ENCODE assay signal across 7 cellular contexts in the genomic region with DNA sequence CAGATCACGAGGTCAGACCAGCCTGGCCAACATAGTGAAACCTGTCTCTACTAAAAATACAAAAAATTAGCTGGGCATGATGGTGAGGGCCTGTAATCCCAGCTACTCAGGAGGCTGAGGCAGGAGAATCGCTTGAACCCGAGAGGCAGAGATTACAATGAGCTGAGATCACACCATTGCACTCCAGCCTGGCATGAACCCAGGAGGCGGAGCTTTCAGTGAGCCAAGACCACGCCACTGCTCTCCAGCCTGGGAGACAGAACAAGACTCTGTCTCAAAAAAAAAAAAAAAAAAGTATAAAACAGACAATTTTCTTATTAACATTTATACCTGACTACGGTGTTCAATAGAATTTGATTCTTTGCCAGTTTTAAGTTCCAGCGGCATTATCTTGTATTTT. TPM values are rescaled to one million over a fixed set of nuclear protein-coding genes. Genes with fewer than 3 reads are reported as not detected.
DNase-seq lines count a peak whose midpoint lies in the region; ATAC-seq and TF ChIP-seq lines count a peak whose summit lies in the region.
"Not testable (repeated sequence)": the region's sequence is repeated elsewhere in the genome, so short reads cannot be mapped to it uniquely, and the experiment has no call there.

No MANE protein-coding gene starts in this region.

- CTCF ChIA-PET in Calu3 (lab: Charles Lee) = interaction anchor here (0.8 kb wide), 1 partner anchor 12 kb away, joined by 4 read pairs; no protein-coding TSS in a partner anchor

- H3K27ac ChIP-seq in body of pancreas; left ventricle myocardium inferior (replicated peaks): not testable (repeated sequence)

- not testable (repeated sequence) for H3K27me3 ChIP-seq in body of pancreas; left ventricle myocardium inferior (ENCODE audit: low read depth)

- peaks cover 47% of the 10 kb centered on the region for H3K36me3 Mint-ChIP-seq in Calu3 (ENCODE audit: insufficient read depth, unreplicated experiment)

- 82 to 86% methylated on average over 7 of the region's 7 CpGs for WGBS in body of pancreas, 2 donors

- not testable (repeated sequence) for H3K4me1 Mint-ChIP-seq in Calu3 (ENCODE audit: low read depth, unreplicated experiment)

- DNase-seq in Calu3 (peak; percentile 31), HK-2 (ENCODE audit: unreplicated experiment) (peak; percentile 58), NCI-H82 (lab: John Stamatoyannopoulos, UW) (peak; percentile 18), body of pancreas (peak in 3 of 4 donors; percentile 3 to 76 (median 25)), fibroblast of mammary gland (ENCODE audit: low read depth) (peak; percentile 64), left ventricle myocardium inferior (peak; percentile 31), mucosa of gallbladder (ENCODE audit: low spot score) (peak; percentile 62)

- H3K9me3 Mint-ChIP-seq in Calu3 (ENCODE audit: low read depth, unreplicated experiment) = not testable (repeated sequence)

- not testable (repeated sequence) for TF ChIP-seq POLR2A in body of pancreas (IDR thresholded peaks at IDR 0.05)

- not testable (repeated sequence) for H3K27ac Mint-ChIP-seq in Calu3 (ENCODE audit: unreplicated experiment)

- not testable (repeated sequence) for H3K9me3 ChIP-seq in body of pancreas; left ventricle myocardium inferior (replicated peaks)

- not testable (repeated sequence) for H3K4me3 Mint-ChIP-seq in Calu3 (ENCODE audit: low read depth, unreplicated experiment)

- intact Hi-C loops in Calu3 (cut with micrococcal nuclease; ENCODE audit: unreplicated experiment); body of pancreas (cut with DNase I); left ventricle myocardium inferior (cut with micrococcal nuclease): not testable (repeated sequence)

- not testable (repeated sequence) for H3K4me1 ChIP-seq in body of pancreas, left ventricle myocardium inferior

- H3K4me3 ChIP-seq in body of pancreas; fibroblast of mammary gland (ENCODE audit: control insufficient read depth, low read depth, low read length); left ventricle myocardium inferior: not testable (repeated sequence)

- BruUV-seq in Calu3 (replicated peaks; lab: Mats Ljungman, UMichigan) = not testable (repeated sequence)

- TF ChIP-seq CTCF in Calu3 (IDR thresholded peaks at IDR 0.05; ENCODE audit: unreplicated experiment); body of pancreas (IDR thresholded peaks at IDR 0.05); fibroblast of mammary gland (conservative IDR thresholded peaks at IDR 0.05; ENCODE audit: control insufficient read depth, insufficient read depth, low read depth, low read length); left ventricle myocardium inferior (IDR thresholded peaks at IDR 0.05; ENCODE audit: borderline replicate concordance): not testable (repeated sequence)

- not testable (repeated sequence) for H3K27me3 Mint-ChIP-seq in Calu3 (ENCODE audit: unreplicated experiment)

- ATAC-seq in body of pancreas = not testable (repeated sequence)

- H3K36me3 ChIP-seq in body of pancreas (replicated peaks in 1 of 2; ENCODE audit: insufficient read depth in 1 of 2, low read depth in 2 of 2); left ventricle myocardium inferior: not testable (repeated sequence)

RNA-seq across cellular contexts. Expression of a gene that starts 22.1 kb away (rescaled TPM):
- total RNA-seq in Calu3 (2022) (37.7 and 40.0 TPM in 2 replicates), body of pancreas (1 to 10 TPM in 1 of 2 donors, under 1 TPM in 1; 0.66 to 2.3 TPM), left ventricle myocardium inferior (2.1 TPM), mucosa of gallbladder (4.6 TPM)

RNA-seq across cellular contexts. Expression of a gene that starts 42.6 kb away (rescaled TPM):
- 25.8 and 29.4 TPM in 2 replicates for total RNA-seq in Calu3 (2022)
- 10 to 100 TPM; 17.8 to 26.2 TPM for total RNA-seq in body of pancreas
- total RNA-seq in left ventricle myocardium inferior = 9.9 TPM
- total RNA-seq in mucosa of gallbladder = 25.0 TPM
